ENCODE assay signal across 18 cellular contexts in the genomic region with DNA sequence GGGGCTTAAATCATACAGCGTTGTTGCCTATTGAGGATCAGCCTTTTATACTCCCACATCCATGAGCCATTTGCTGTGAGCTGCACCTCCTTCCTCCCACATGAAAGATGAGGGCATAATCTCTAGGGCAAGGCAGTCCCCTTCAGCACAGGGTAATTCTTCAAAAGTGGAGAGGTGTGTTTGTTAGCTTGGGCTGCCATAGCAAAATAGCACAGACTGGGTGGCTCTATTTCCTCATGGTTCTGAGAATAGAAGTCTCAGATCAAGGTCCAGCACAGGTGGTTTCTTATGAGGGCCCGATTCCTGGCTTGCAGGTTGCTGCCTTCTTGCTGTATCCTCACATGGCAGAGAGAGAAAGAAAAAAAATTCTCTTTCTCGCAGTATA.
"Had no signal": no experiment of that assay in that cellular context is flagged by ENCODE, and none has a peak within 500 bp of the region (broad histone marks: within the 10 kb centered on the region; RNA-seq: fewer than 3 reads in every experiment).

No MANE protein-coding gene starts in this region.

- H3K4me2 ChIP-seq: SK-N-SH had no signal

- H3K79me2 ChIP-seq: parathyroid adenoma had no signal

- H3K27me3 ChIP-seq: ascending aorta, breast epithelium, dorsolateral prefrontal cortex, neutrophil had no signal

- H3K4me3 ChIP-seq: ascending aorta, breast epithelium, dorsolateral prefrontal cortex had no signal

- DNase-seq: activated CD4-positive, alpha-beta memory T cell treated with anti-CD3 and anti-CD28 coated beads for 36 hours; activated CD8-positive, alpha-beta memory T cell treated with anti-CD3 and anti-CD28 coated beads, Interleukin-2, amount 10 ng/mL, durations not matched to agents 7 days and 5 days; activated naive CD4-positive, alpha-beta T cell treated with anti-CD3 and anti-CD28 coated beads, Interleukin-2, amount 10 ng/mL, durations not matched to agents 7 days and 5 days; activated T-cell treated with anti-CD3 and anti-CD28 coated beads, Interleukin-2, amount 50 U/mL, for 1 hour; dorsolateral prefrontal cortex; hippocampal formation; natural killer cell; SK-N-SH; stimulated activated CD4-positive, alpha-beta T cell treated with anti-CD3 and anti-CD28 coated beads, Interleukin-15, amount 100 ng/mL, for 24 hours; stimulated activated CD4-positive, alpha-beta T cell treated with anti-CD3 and anti-CD28 coated beads, Interleukin-4, amount 100 ng/mL, for 24 hours; stimulated activated naive CD8-positive, alpha-beta T cell treated with anti-CD3 and anti-CD28 coated beads, Interleukin-15, Interleukin-2, amounts not matched to agents 100 U/mL and 50 U/mL, for 24 hours had no signal

- H3K36me3 ChIP-seq: breast epithelium, neutrophil had no signal

- H3K9me3 Mint-ChIP-seq: activated CD4-positive, alpha-beta memory T cell treated with anti-CD3 and anti-CD28 coated beads for 36 hours; activated naive CD4-positive, alpha-beta T cell treated with anti-CD3 and anti-CD28 coated beads, Interleukin-2, amount 10 ng/mL, durations not matched to agents 7 days and 5 days; activated T-helper 2 cell treated with anti-CD3 and anti-CD28 coated beads, Interferon-gamma antibody, Interleukin-2, Interleukin-4, amounts not matched to agents 10 μg/mL and 5 μg/mL and 100 μg/mL, durations not matched to agents 14 hours and 24 hours and 36 hours; natural killer cell; type B pancreatic cell had no signal

- H3K27me3 Mint-ChIP-seq: activated CD4-positive, alpha-beta memory T cell treated with anti-CD3 and anti-CD28 coated beads for 36 hours; activated CD8-positive, alpha-beta memory T cell treated with anti-CD3 and anti-CD28 coated beads, Interleukin-2, amount 10 ng/mL, durations not matched to agents 7 days and 5 days; activated naive CD4-positive, alpha-beta T cell treated with anti-CD3 and anti-CD28 coated beads, Interleukin-2, amount 10 ng/mL, durations not matched to agents 7 days and 5 days; type B pancreatic cell had no signal

- H3K4me3 Mint-ChIP-seq: activated CD4-positive, alpha-beta memory T cell treated with anti-CD3 and anti-CD28 coated beads for 36 hours; activated CD8-positive, alpha-beta memory T cell treated with anti-CD3 and anti-CD28 coated beads, Interleukin-2, amount 10 ng/mL, durations not matched to agents 7 days and 5 days; activated naive CD4-positive, alpha-beta T cell treated with anti-CD3 and anti-CD28 coated beads, Interleukin-2, amount 10 ng/mL, durations not matched to agents 7 days and 5 days; natural killer cell; type B pancreatic cell had no signal

- H3K9ac ChIP-seq: parathyroid adenoma, SK-N-SH had no signal

- H2AFZ ChIP-seq: parathyroid adenoma had no signal

- H3K27ac Mint-ChIP-seq: activated CD4-positive, alpha-beta memory T cell treated with anti-CD3 and anti-CD28 coated beads for 36 hours; activated CD8-positive, alpha-beta memory T cell treated with anti-CD3 and anti-CD28 coated beads, Interleukin-2, amount 10 ng/mL, durations not matched to agents 7 days and 5 days; activated naive CD4-positive, alpha-beta T cell treated with anti-CD3 and anti-CD28 coated beads, Interleukin-2, amount 10 ng/mL, durations not matched to agents 7 days and 5 days; activated T-helper 2 cell treated with anti-CD3 and anti-CD28 coated beads, Interferon-gamma antibody, Interleukin-2, Interleukin-4, amounts not matched to agents 10 μg/mL and 5 μg/mL and 100 μg/mL, durations not matched to agents 14 hours and 24 hours and 36 hours; natural killer cell; type B pancreatic cell had no signal

- H3K9me3 ChIP-seq: ascending aorta, breast epithelium, neutrophil, SK-N-SH had no signal

- H3K27ac ChIP-seq: ascending aorta, neutrophil, parathyroid adenoma, VCaP had no signal

- ATAC-seq: activated CD8-positive, alpha-beta memory T cell treated with anti-CD3 and anti-CD28 coated beads, Interleukin-2, amount 10 ng/mL, durations not matched to agents 7 days and 5 days; natural killer cell; stimulated activated naive CD8-positive, alpha-beta T cell treated with anti-CD3 and anti-CD28 coated beads, Interleukin-15, Interleukin-2, amounts not matched to agents 100 U/mL and 50 U/mL, for 24 hours had no signal

- H3K4me1 ChIP-seq: ascending aorta, parathyroid adenoma had no signal
